Comparison of ENCODE assay signal across 27 cellular contexts in genomic region chr1:226253933-226254332, GRCh38. TPM values are rescaled to one million over a fixed set of nuclear protein-coding genes. Genes with fewer than 3 reads are reported as not detected.
DNase-seq lines count a peak whose midpoint lies in the region; ATAC-seq, FAIRE-seq and TF ChIP-seq lines count a peak whose summit lies in the region.
"Had no signal": no experiment of that assay in that cellular context is flagged by ENCODE, and none has a peak within 500 bp of the region (broad histone marks: within the 10 kb centered on the region; RNA-seq: fewer than 3 reads in every experiment).

No MANE protein-coding gene starts in this region.

- TF ChIP-seq EP300 in sigmoid colon (IDR thresholded peaks at IDR 0.05), result no peak

- H3K9me3 ChIP-seq in HEK293 (ENCODE audit: control insufficient read depth, insufficient read depth, low read depth, low read length) (no peaks in the 10 kb centered on the region), sigmoid colon (no peaks in the 10 kb centered on the region)
- H3K9me3 ChIP-seq: BE2C had no signal

- H3K4me3 Mint-ChIP-seq in WTC11 (no peak overlapping the region), nephron progenitor cell (no peak overlapping the region)
- H3K4me3 Mint-ChIP-seq: CD4-positive, alpha-beta memory T cell; CD4-positive, CD25-positive, alpha-beta regulatory T cell; CD8-positive, alpha-beta memory T cell had no signal

- CTCF ChIA-PET in HEK293 (lab: Yijun Ruan, JAX), result interaction anchor here (1.1 kb wide), 1 partner anchor 79 kb away, joined by 4 read pairs; no protein-coding TSS in a partner anchor
- CTCF ChIA-PET in WTC11 (lab: Charles Lee), result interaction anchor here (1.1 kb wide), 1 partner anchor 57 kb away, joined by 3 read pairs; no protein-coding TSS in a partner anchor

- H3K4me1 ChIP-seq in HEK293 (ENCODE audit: control insufficient read depth, insufficient read depth, low read length) (no peaks in the 10 kb centered on the region), sigmoid colon (peaks cover 0 to 2% (median 0%) of the 10 kb centered on the region in 4 donors)
- H3K4me1 ChIP-seq: BLaER1 had no signal

- intact Hi-C loops in sigmoid colon (cut with DNase I), result no loop called here

- no peaks in the 10 kb centered on the region for H3K4me1 Mint-ChIP-seq in WTC11
- no peaks in the 10 kb centered on the region for H3K4me1 Mint-ChIP-seq in nephron progenitor cell
- H3K4me1 Mint-ChIP-seq: CD4-positive, alpha-beta memory T cell; CD8-positive, alpha-beta memory T cell had no signal

- no peak for FAIRE-seq in urothelium cell line (lab: Jason Lieb, UNC)
- FAIRE-seq: A204.1, GM12878, GM12892, GM18507 had no signal

- H3K27ac ChIP-seq in HEK293 (ENCODE audit: extremely low read depth, low read depth, low read length) (no peak overlapping the region), sigmoid colon (no peak overlapping the region)
- H3K27ac ChIP-seq: BLaER1 had no signal

- H3K9me3 Mint-ChIP-seq in WTC11 (no peaks in the 10 kb centered on the region), nephron progenitor cell (peaks cover 11% of the 10 kb centered on the region)
- H3K9me3 Mint-ChIP-seq: CD14-positive monocyte; CD4-positive, alpha-beta memory T cell; CD8-positive, alpha-beta memory T cell had no signal

- WGBS in sigmoid colon, 2 donors, result 96 to 99% methylated on average over 4 of the region's 4 CpGs

- H3K36me3 Mint-ChIP-seq in WTC11 (peaks cover 15% of the 10 kb centered on the region), nephron progenitor cell (ENCODE audit: low read depth) (peaks cover 78% of the 10 kb centered on the region)

- TF ChIP-seq CTCF in HEK293 (tag by site-specific recombination; IDR thresholded peaks at IDR 0.05), result no peak
- no peak for TF ChIP-seq CTCF in WTC11 (IDR thresholded peaks at IDR 0.05)
- no peak for TF ChIP-seq CTCF in nephron progenitor cell (IDR thresholded peaks at IDR 0.05)
- no peak for TF ChIP-seq CTCF in sigmoid colon (IDR thresholded peaks at IDR 0.05)

- POLR2A ChIA-PET in HEK293 (lab: Yijun Ruan, JAX), result no interaction called here
- POLR2A ChIA-PET in WTC11 (lab: Charles Lee), result no interaction called here

- no peak for ATAC-seq in WTC11
- ATAC-seq: GM12878 had no signal

- DNase-seq in WTC11 (ENCODE audit: low spot score), result no peak
- DNase-seq in nephron progenitor cell, result no peak
- DNase-seq in urothelium cell line (ENCODE audit: low spot score), result no peak
- DNase-seq in sigmoid colon, result no peak
- DNase-seq: 8988T; ACHN; BE2C; C1 segment of cervical spinal cord; CD4-positive, alpha-beta memory T cell; CD4-positive, CD25-positive, alpha-beta regulatory T cell; CD8-positive, alpha-beta memory T cell; COR-L47; DMS 273 treated with DMSO at 0.1 percent for 48 hours; DMS153; DMS53; DND-41; EL; GDM1 had no signal

- H3K27ac Mint-ChIP-seq in WTC11 (no peak overlapping the region), nephron progenitor cell (peak overlapping the region; percentile 19)
- H3K27ac Mint-ChIP-seq: CD4-positive, alpha-beta memory T cell; CD4-positive, CD25-positive, alpha-beta regulatory T cell; CD8-positive, alpha-beta memory T cell had no signal

- H3K27me3 Mint-ChIP-seq in WTC11 (ENCODE audit: low read depth), result no peaks in the 10 kb centered on the region
- no peaks in the 10 kb centered on the region for H3K27me3 Mint-ChIP-seq in nephron progenitor cell (ENCODE audit: low read depth, poor library complexity)
- H3K27me3 Mint-ChIP-seq: CD4-positive, alpha-beta memory T cell; CD4-positive, CD25-positive, alpha-beta regulatory T cell; CD8-positive, alpha-beta memory T cell had no signal

- H3K27me3 ChIP-seq in sigmoid colon, result no peaks in the 10 kb centered on the region
- H3K27me3 ChIP-seq: BE2C, BLaER1 had no signal

- H3K4me3 ChIP-seq in HEK293 (ENCODE audit: low read depth, low read length), result no peak overlapping the region
- no peak overlapping the region for H3K4me3 ChIP-seq in sigmoid colon
- H3K4me3 ChIP-seq: BLaER1, GM12878 had no signal

- TF ChIP-seq POLR2A in sigmoid colon (IDR thresholded peaks at IDR 0.05), result no peak

- peaks cover 9 to 47% of the 10 kb centered on the region in 2 experiments for H3K36me3 ChIP-seq in HEK293 (ENCODE audit: control insufficient read depth in 2 of 2, insufficient read depth in 1 of 2, low read length in 2 of 2)
- H3K36me3 ChIP-seq in sigmoid colon, result no peaks in the 10 kb centered on the region

TF ChIP-seq in HEK293, 187 proteins besides CTCF, POLR2A, EP300 and RAD21:
- peak; percentile 86 for TF ChIP-seq ZNF121 (tag by site-specific recombination; IDR thresholded peaks at IDR 0.05)
- TF ChIP-seq SP2 (tag by site-specific recombination; IDR thresholded peaks at IDR 0.05), result no peak

TF ChIP-seq in WTC11, 78 proteins besides CTCF, POLR2A, EP300 and RAD21:
- TF ChIP-seq E2F1 (CRISPR knock-in tag; IDR thresholded peaks at IDR 0.05) (no peak), SP1 (CRISPR knock-in tag; conservative IDR thresholded peaks at IDR 0.05) (no peak), MXD4 (CRISPR knock-in tag; IDR thresholded peaks at IDR 0.05; ENCODE audit: borderline replicate concordance) (no peak), CREB1 (CRISPR knock-in tag; IDR thresholded peaks at IDR 0.05) (no peak), ZNF121 (CRISPR knock-in tag; IDR thresholded peaks at IDR 0.05) (0 out of 2 replicates have a peak, but pooled peaks have one; percentile 54)
- TF ChIP-seq, protein P1, sequence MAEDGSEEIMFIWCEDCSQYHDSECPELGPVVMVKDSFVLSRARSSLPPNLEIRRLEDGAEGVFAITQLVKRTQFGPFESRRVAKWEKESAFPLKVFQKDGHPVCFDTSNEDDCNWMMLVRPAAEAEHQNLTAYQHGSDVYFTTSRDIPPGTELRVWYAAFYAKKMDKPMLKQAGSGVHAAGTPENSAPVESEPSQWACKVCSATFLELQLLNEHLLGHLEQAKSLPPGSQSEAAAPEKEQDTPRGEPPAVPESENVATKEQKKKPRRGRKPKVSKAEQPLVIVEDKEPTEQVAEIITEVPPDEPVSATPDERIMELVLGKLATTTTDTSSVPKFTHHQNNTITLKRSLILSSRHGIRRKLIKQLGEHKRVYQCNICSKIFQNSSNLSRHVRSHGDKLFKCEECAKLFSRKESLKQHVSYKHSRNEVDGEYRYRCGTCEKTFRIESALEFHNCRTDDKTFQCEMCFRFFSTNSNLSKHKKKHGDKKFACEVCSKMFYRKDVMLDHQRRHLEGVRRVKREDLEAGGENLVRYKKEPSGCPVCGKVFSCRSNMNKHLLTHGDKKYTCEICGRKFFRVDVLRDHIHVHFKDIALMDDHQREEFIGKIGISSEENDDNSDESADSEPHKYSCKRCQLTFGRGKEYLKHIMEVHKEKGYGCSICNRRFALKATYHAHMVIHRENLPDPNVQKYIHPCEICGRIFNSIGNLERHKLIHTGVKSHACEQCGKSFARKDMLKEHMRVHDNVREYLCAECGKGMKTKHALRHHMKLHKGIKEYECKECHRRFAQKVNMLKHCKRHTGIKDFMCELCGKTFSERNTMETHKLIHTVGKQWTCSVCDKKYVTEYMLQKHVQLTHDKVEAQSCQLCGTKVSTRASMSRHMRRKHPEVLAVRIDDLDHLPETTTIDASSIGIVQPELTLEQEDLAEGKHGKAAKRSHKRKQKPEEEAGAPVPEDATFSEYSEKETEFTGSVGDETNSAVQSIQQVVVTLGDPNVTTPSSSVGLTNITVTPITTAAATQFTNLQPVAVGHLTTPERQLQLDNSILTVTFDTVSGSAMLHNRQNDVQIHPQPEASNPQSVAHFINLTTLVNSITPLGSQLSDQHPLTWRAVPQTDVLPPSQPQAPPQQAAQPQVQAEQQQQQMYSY (CRISPR knock-in tag; IDR thresholded peaks at IDR 0.05), result no peak

RNA-seq across cellular contexts. Expression of gene MIXL1, which starts 30.5 kb away (rescaled TPM):
- 5.1 to 6.4 TPM (median 5.6 TPM) in 3 replicates for total RNA-seq in WTC11 (2021)
- total RNA-seq in sigmoid colon, result not detected
- under 1 TPM in 1 of 3 donors, not detected in 2; 0.13 TPM for polyA plus RNA-seq in sigmoid colon
- total RNA-seq: A673; CD4-positive, alpha-beta memory T cell; CD4-positive, CD25-positive, alpha-beta regulatory T cell; CD8-positive, alpha-beta memory T cell; G401 had no signal
- polyA plus RNA-seq: CD14-positive monocyte; CD4-positive, alpha-beta memory T cell; CD4-positive, CD25-positive, alpha-beta regulatory T cell; CD8-positive, alpha-beta memory T cell had no signal

RNA-seq across cellular contexts. Expression of gene LIN9, which starts 55.0 kb away (rescaled TPM):
- total RNA-seq in WTC11 (2021), result 10.4 to 15.7 TPM (median 10.7 TPM) in 3 replicates
- total RNA-seq in sigmoid colon, result 1 to 10 TPM; 3.1 to 5.4 (median 4.6) TPM
- polyA plus RNA-seq in sigmoid colon, result 1 to 10 TPM; 2.4 to 2.9 (median 2.8) TPM

Comparison
In these comparisons a context has a peak if more than half of its experiments do, and no peak if none do; other contexts are left out.
1. Of the 8 proteins assayed by ChIP-seq in both HEK293 and WTC11: peak only in HEK293: none; only in WTC11: none; in both: ZNF121; in neither: 7.